8 cellular contexts compared by ENCODE assay signal in the genomic region with DNA sequence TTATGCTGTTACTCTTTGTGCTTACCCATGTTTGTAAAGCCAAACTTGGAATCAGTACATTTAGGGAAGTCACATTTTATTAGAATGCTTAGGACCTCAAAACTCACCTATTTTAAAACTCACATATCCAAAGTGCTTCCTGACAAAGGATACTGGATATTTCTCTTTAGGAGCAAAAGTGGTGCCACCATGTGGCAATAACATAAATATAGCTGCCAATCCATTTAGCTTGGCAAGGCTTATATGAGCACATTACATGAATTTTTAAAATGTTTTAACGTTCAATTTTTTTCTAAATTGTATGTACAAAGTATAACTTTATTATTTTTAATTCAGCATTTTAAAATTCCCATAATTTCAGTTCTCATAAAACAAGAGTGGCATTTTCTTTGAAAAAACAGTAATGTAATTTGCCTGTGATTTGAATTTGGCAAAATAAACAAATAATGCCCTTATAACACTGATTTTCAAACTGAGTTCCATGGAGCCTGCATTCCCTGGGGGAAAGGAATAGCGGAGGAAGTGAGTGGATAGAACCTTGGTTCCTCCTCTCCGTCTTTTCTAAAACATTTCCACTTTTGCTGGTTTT.
DNase-seq lines count a peak whose midpoint lies in the region; ATAC-seq and TF ChIP-seq lines count a peak whose summit lies in the region.

No MANE protein-coding gene starts in this region.

- ATAC-seq in RWPE2 (ENCODE audit: low read depth), result peak; percentile 49; the same call in 1 of the 3 replicates
- ATAC-seq in upper lobe of right lung, result no peak
- no peak for ATAC-seq in HG03045 (IDR thresholded peaks at IDR 0.05; ENCODE audit: unreplicated experiment)
- no peak for ATAC-seq in HG02852 (IDR thresholded peaks at IDR 0.05; ENCODE audit: unreplicated experiment)

- H3K9me3 ChIP-seq in RWPE2 (ENCODE audit: severe bottlenecking) (no peaks in the 10 kb centered on the region), upper lobe of right lung (no peaks in the 10 kb centered on the region)

- no peak overlapping the region for H3K27ac ChIP-seq in RWPE2 (ENCODE audit: poor library complexity, severe bottlenecking)
- H3K27ac ChIP-seq in upper lobe of right lung, result no peak overlapping the region

- DNase-seq in AG20443 (ENCODE audit: low spot score) (peak; percentile 32), HT-29 (ENCODE audit: low spot score) (peak; percentile 59), RWPE2 (ENCODE audit: low spot score) (no peak), glomerular visceral epithelial cell (ENCODE audit: extremely low spot score) (peak; percentile 42), upper lobe of right lung (no peak), NCI-H187 treated with DMSO at 0.1 percent for 48 hours (lab: John Stamatoyannopoulos, UW) (no peak)

- TF ChIP-seq CTCF in RWPE2 (IDR thresholded peaks at IDR 0.05; ENCODE audit: poor library complexity, severe bottlenecking) (peak; percentile 83), upper lobe of right lung (IDR thresholded peaks at IDR 0.05) (peak; percentile 48)

- H3K27me3 ChIP-seq in RWPE2 (ENCODE audit: insufficient read depth, poor library complexity, severe bottlenecking) (no peaks in the 10 kb centered on the region), upper lobe of right lung (no peaks in the 10 kb centered on the region)

- H3K36me3 ChIP-seq in RWPE2 (ENCODE audit: low read depth), result no peaks in the 10 kb centered on the region
- no peaks in the 10 kb centered on the region for H3K36me3 ChIP-seq in upper lobe of right lung

- H3K4me3 ChIP-seq in RWPE2 (ENCODE audit: severe bottlenecking), result no peak overlapping the region
- H3K4me3 ChIP-seq in upper lobe of right lung, result no peak overlapping the region

- intact Hi-C loops in upper lobe of right lung (cut with DNase I), result no loop called here

- no peaks in the 10 kb centered on the region for H3K4me1 ChIP-seq in RWPE2 (ENCODE audit: insufficient read depth, poor library complexity, severe bottlenecking)
- H3K4me1 ChIP-seq in upper lobe of right lung, result no peaks in the 10 kb centered on the region

Comparison
In these comparisons a context has a peak if more than half of its experiments do, and no peak if none do; other contexts are left out.
1. DNase-seq: peak in AG20443 (single experiment), HT-29 (single experiment) and glomerular visceral epithelial cell (single experiment); none in RWPE2 (single experiment), upper lobe of right lung (single experiment) and NCI-H187 treated with DMSO at 0.1 percent for 48 hours (single experiment).